In genomic region chr19:36420961-36421748, GRCh38 we compare ENCODE assay signal across 1 cellular context.
TF ChIP-seq lines count a peak whose summit lies in the region.

No MANE protein-coding gene starts in this region.

TF ChIP-seq in WTC11, 78 proteins besides CTCF, POLR2A, EP300 and RAD21 (continued from another document):
- TF ChIP-seq FOXP4 (CRISPR knock-in tag; IDR thresholded peaks at IDR 0.05) (peak; percentile 63; the same call in 1 of the 2 replicates), JAZF1 (CRISPR knock-in tag; IDR thresholded peaks at IDR 0.05) (no peak), ZNF219 (CRISPR knock-in tag; IDR thresholded peaks at IDR 0.05; ENCODE audit: borderline replicate concordance) (peak; percentile 77; the same call in 1 of the 2 replicates), IRF2 (CRISPR knock-in tag; IDR thresholded peaks at IDR 0.05; ENCODE audit: borderline replicate concordance, low read depth) (no peak), TEAD1 (CRISPR knock-in tag; IDR thresholded peaks at IDR 0.05) (peak; percentile 59), ZNF263 (CRISPR knock-in tag; IDR thresholded peaks at IDR 0.05; ENCODE audit: low read depth) (no peak), GABPB1 (CRISPR knock-in tag; IDR thresholded peaks at IDR 0.05) (no peak), NR2C2 (CRISPR knock-in tag; IDR thresholded peaks at IDR 0.05) (0 out of 2 replicates have a peak, but pooled peaks have one; percentile 35), CREB1 (CRISPR knock-in tag; IDR thresholded peaks at IDR 0.05) (no peak), RORB (CRISPR knock-in tag; IDR thresholded peaks at IDR 0.05) (no peak), ZNF512 (CRISPR knock-in tag; IDR thresholded peaks at IDR 0.05; ENCODE audit: borderline replicate concordance) (no peak), KAT7 (CRISPR knock-in tag; IDR thresholded peaks at IDR 0.05; ENCODE audit: borderline replicate concordance) (no peak), ETV6 (CRISPR knock-in tag; IDR thresholded peaks at IDR 0.05) (peak; percentile 91), E2F1 (CRISPR knock-in tag; IDR thresholded peaks at IDR 0.05) (peak; percentile 63; the same call in 1 of the 2 replicates), FOXP1 (CRISPR knock-in tag; IDR thresholded peaks at IDR 0.05; ENCODE audit: borderline replicate concordance) (peak; percentile 83; the same call in 1 of the 2 replicates), ZNF532 (CRISPR knock-in tag; IDR thresholded peaks at IDR 0.05; ENCODE audit: borderline replicate concordance) (no peak), TEAD4 (CRISPR knock-in tag; IDR thresholded peaks at IDR 0.05) (0 out of 2 replicates have a peak, but pooled peaks have one; percentile 43)
- TF ChIP-seq, protein P1, sequence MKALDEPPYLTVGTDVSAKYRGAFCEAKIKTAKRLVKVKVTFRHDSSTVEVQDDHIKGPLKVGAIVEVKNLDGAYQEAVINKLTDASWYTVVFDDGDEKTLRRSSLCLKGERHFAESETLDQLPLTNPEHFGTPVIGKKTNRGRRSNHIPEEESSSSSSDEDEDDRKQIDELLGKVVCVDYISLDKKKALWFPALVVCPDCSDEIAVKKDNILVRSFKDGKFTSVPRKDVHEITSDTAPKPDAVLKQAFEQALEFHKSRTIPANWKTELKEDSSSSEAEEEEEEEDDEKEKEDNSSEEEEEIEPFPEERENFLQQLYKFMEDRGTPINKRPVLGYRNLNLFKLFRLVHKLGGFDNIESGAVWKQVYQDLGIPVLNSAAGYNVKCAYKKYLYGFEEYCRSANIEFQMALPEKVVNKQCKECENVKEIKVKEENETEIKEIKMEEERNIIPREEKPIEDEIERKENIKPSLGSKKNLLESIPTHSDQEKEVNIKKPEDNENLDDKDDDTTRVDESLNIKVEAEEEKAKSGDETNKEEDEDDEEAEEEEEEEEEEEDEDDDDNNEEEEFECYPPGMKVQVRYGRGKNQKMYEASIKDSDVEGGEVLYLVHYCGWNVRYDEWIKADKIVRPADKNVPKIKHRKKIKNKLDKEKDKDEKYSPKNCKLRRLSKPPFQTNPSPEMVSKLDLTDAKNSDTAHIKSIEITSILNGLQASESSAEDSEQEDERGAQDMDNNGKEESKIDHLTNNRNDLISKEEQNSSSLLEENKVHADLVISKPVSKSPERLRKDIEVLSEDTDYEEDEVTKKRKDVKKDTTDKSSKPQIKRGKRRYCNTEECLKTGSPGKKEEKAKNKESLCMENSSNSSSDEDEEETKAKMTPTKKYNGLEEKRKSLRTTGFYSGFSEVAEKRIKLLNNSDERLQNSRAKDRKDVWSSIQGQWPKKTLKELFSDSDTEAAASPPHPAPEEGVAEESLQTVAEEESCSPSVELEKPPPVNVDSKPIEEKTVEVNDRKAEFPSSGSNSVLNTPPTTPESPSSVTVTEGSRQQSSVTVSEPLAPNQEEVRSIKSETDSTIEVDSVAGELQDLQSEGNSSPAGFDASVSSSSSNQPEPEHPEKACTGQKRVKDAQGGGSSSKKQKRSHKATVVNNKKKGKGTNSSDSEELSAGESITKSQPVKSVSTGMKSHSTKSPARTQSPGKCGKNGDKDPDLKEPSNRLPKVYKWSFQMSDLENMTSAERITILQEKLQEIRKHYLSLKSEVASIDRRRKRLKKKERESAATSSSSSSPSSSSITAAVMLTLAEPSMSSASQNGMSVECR (CRISPR knock-in tag; IDR thresholded peaks at IDR 0.05; ENCODE audit: borderline replicate concordance): peak; percentile 91
- TF ChIP-seq, protein P2, sequence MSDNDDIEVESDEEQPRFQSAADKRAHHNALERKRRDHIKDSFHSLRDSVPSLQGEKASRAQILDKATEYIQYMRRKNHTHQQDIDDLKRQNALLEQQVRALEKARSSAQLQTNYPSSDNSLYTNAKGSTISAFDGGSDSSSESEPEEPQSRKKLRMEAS (CRISPR knock-in tag; IDR thresholded peaks at IDR 0.05): peak; percentile 89
